ENCODE assay signal across 2 cellular contexts in genomic region chr16:14063618-14064581, GRCh38.
TF ChIP-seq lines count a peak whose summit lies in the region.

No MANE protein-coding gene starts in this region.

TF ChIP-seq in HEK293, 187 proteins besides CTCF, POLR2A, EP300 and RAD21 (continued from another document):
- TF ChIP-seq KLF17 (tag by site-specific recombination; IDR thresholded peaks at IDR 0.05) (no peak), ZNF221 (tag by site-specific recombination; IDR thresholded peaks at IDR 0.05; ENCODE audit: borderline replicate concordance) (no peak), ATF2 (tag by site-specific recombination; IDR thresholded peaks at IDR 0.05; ENCODE audit: low read depth) (no peak), ZNF133 (tag by site-specific recombination; IDR thresholded peaks at IDR 0.05) (no peak), ZSCAN16 (tag by site-specific recombination; IDR thresholded peaks at IDR 0.05) (no peak), ZNF37A (tag by site-specific recombination; IDR thresholded peaks at IDR 0.05) (no peak), ZNF140 (tag by site-specific recombination; IDR thresholded peaks at IDR 0.05) (no peak), ZNF610 (tag by site-specific recombination; IDR thresholded peaks at IDR 0.05; ENCODE audit: borderline replicate concordance) (no peak), ZNF341 (tag by site-specific recombination; IDR thresholded peaks at IDR 0.05; ENCODE audit: low read depth) (no peak), ZNF660 (tag by site-specific recombination; IDR thresholded peaks at IDR 0.05) (no peak), ZNF776 (tag by site-specific recombination; IDR thresholded peaks at IDR 0.05; ENCODE audit: borderline replicate concordance) (no peak), ZNF2 (tag by site-specific recombination; IDR thresholded peaks at IDR 0.05) (no peak), HIC1 (tag by site-specific recombination; IDR thresholded peaks at IDR 0.05) (no peak), ZNF10 (tag by site-specific recombination; IDR thresholded peaks at IDR 0.05) (no peak), ZNF596 (tag by site-specific recombination; IDR thresholded peaks at IDR 0.05) (no peak), ZNF280D (tag by site-specific recombination; IDR thresholded peaks at IDR 0.05) (0 out of 2 replicates have a peak, but pooled peaks have one; percentile 51), ZFHX2 (tag by site-specific recombination; conservative IDR thresholded peaks at IDR 0.05) (no peak), ZNF433 (tag by site-specific recombination; IDR thresholded peaks at IDR 0.05; ENCODE audit: low read depth) (no peak), ZFP3 (tag by site-specific recombination; IDR thresholded peaks at IDR 0.05; ENCODE audit: low read depth) (no peak), GLIS1 (tag by site-specific recombination; IDR thresholded peaks at IDR 0.05) (no peak)

TF ChIP-seq in K562, 482 proteins besides CTCF, POLR2A, EP300 and RAD21 (continued from another document):
- TF ChIP-seq AFF1 (IDR thresholded peaks at IDR 0.05; ENCODE audit: low read depth in 1 of 2, partially characterized antibody in 2 of 2): peak in 1 of 2 experiments; percentile 82
- peak; percentile 80 for TF ChIP-seq RBM25 (IDR thresholded peaks at IDR 0.05; ENCODE audit: low read depth, low read length, severe bottlenecking)
- peak; percentile 80 for TF ChIP-seq ZNF316 (IDR thresholded peaks at IDR 0.05)
- no peak for TF ChIP-seq SMARCB1 (IDR thresholded peaks at IDR 0.05; ENCODE audit: insufficient read length, low read depth)
- no peak for TF ChIP-seq KDM2B (CRISPR knock-in tag; IDR thresholded peaks at IDR 0.05)
- TF ChIP-seq ZBTB17 (CRISPR knock-in tag; IDR thresholded peaks at IDR 0.05): no peak
- TF ChIP-seq MAFG (tag; conservative IDR thresholded peaks at IDR 0.05): peak; percentile 40; the same call in 1 of the 2 replicates
- peak; percentile 55; the same call in 1 of the 2 replicates for TF ChIP-seq C11orf30 (IDR thresholded peaks at IDR 0.05; ENCODE audit: low read depth)
- no peak for TF ChIP-seq NR1H2 (CRISPR knock-in tag; IDR thresholded peaks at IDR 0.05)
